In genomic region chr12:56134897-56135296, GRCh38 we compare ENCODE assay signal across 22 cellular contexts.
"Had no signal": no experiment of that assay in that cellular context is flagged by ENCODE, and none has a peak within 500 bp of the region (broad histone marks: within the 10 kb centered on the region; RNA-seq: fewer than 3 reads in every experiment).

No MANE protein-coding gene starts in this region.

- H3K9me3 ChIP-seq: SK-N-SH had no signal

- DNase-seq: IMR-90; MV-4-11; NCI-H1048; NCI-H1105 treated with DMSO at 0.1 percent for 48 hours; NCI-H1417 treated with DMSO at 0.1 percent for 48 hours; NCI-H146; NCI-H1694 treated with DMSO at 0.1 percent for 48 hours; NCI-H1930; NCI-H2081; NCI-H2107; NCI-H2227 treated with DMSO at 0.1 percent for 48 hours; NCI-H446; NCI-H510A; NCI-H524 treated with DMSO at 0.1 percent for 48 hours; NCI-H69; NCI-H774; NK-92 treated with Interleukin-12 subunit alpha and Interleukin-12 subunit beta, amount 100 ng/mL, for 24 hours; PC-3; SHP77; SK-N-SH had no signal

- ATAC-seq: HepG2, Panc1, PC-3 had no signal
